1 cellular context compared by ENCODE assay signal in the genomic region with DNA sequence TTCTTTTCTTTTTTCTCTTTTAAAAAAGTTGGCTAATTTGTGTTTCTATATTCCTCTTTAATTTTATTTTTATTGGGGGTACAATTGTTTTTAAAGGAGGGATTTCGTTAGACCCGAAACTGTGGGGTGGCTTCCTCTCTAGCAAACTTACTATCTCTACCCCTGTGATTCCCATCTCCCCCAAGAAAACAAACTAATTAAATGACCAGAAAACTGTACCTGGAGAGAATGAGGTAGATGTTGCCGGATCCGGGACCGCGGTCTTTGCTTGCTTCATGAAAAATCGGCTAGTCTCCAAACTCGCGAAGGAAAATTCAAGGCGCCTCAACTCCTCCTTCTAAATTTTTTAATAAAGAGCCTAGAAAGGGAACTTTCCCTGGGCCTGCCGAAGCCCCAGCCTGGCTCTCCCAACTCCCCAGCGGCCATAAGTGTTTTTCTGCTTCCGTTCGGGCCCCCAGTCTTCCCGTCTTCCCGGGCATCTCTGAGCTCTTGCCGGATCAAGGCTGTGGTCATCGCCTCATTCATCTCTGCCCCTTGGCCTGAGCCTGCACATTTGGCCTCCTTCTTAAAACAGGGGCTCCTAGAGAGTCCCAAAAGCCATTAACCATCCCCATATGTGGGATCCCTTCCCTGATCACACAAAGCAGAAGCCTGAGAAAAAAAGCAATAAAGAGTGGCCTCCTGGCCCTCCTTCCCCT.
TF ChIP-seq lines count a peak whose summit lies in the region.

No MANE protein-coding gene starts in this region.

TF ChIP-seq in H1, 55 proteins besides CTCF, POLR2A, EP300 and RAD21:
- TF ChIP-seq RNF2 (IDR thresholded peaks at IDR 0.05; ENCODE audit: borderline replicate concordance, low read depth, low read length, missing control alignments, poor library complexity, severe bottlenecking) (peak; percentile 67), CBX8 (IDR thresholded peaks at IDR 0.05; ENCODE audit: borderline replicate concordance, low read depth, low read length) (peak; percentile 15; the same call in 1 of the 2 replicates), EZH2 (IDR thresholded peaks at IDR 0.05; ENCODE audit: low read depth, low read length, severe bottlenecking) (peak; percentile 9)
